In genomic region chr3:41464401-41464800, GRCh38 we compare ENCODE assay signal across 25 cellular contexts.
A peak's percentile ranks its signal among the peaks of the same experiment; 100 is the strongest.
DNase-seq lines count a peak whose midpoint lies in the region; FAIRE-seq and TF ChIP-seq lines count a peak whose summit lies in the region.
"Had no signal": no experiment of that assay in that cellular context is flagged by ENCODE, and none has a peak within 500 bp of the region (broad histone marks: within the 10 kb centered on the region; RNA-seq: fewer than 3 reads in every experiment).

No MANE protein-coding gene starts in this region.

- no peak for TF ChIP-seq CTCF in fibroblast of pulmonary artery (IDR thresholded peaks at IDR 0.05; ENCODE audit: low read length, missing control alignments)
- TF ChIP-seq CTCF in right atrium auricular region (IDR thresholded peaks at IDR 0.05) = no peak

- no peak overlapping the region for H3K27ac ChIP-seq in right atrium auricular region
- H3K27ac ChIP-seq: breast epithelium, coronary artery, left ventricle myocardium inferior, psoas muscle had no signal

- no peaks in the 10 kb centered on the region for H3K36me3 ChIP-seq in right atrium auricular region
- H3K36me3 ChIP-seq: adrenal gland, breast epithelium, left ventricle myocardium inferior had no signal

- H3K4me3 ChIP-seq in fibroblast of pulmonary artery (replicated peaks; ENCODE audit: low read depth, low read length) (no peak overlapping the region), right atrium auricular region (no peak overlapping the region)
- H3K4me3 ChIP-seq: adrenal gland, breast epithelium, coronary artery, left ventricle myocardium inferior, psoas muscle had no signal

- peaks cover 0 to 10% of the 10 kb centered on the region in 2 donors for H3K4me1 ChIP-seq in right atrium auricular region
- H3K4me1 ChIP-seq: breast epithelium, psoas muscle had no signal

- no peaks in the 10 kb centered on the region for H3K27me3 ChIP-seq in right atrium auricular region
- H3K27me3 ChIP-seq: adrenal gland, breast epithelium had no signal

- DNase-seq in AG08395 (ENCODE audit: low spot score) (peak; percentile 9), HCEC 1CT (peak; percentile 53), amniotic epithelial cell (ENCODE audit: low read depth) (peak; percentile 87), fibroblast of pulmonary artery (ENCODE audit: low read depth) (peak; percentile 27), RCC 7860 (ENCODE audit: low spot score) (no peak), RPMI8226 (no peak), NOMO-1 treated with DMSO at 0.1 percent for 48 hours (lab: John Stamatoyannopoulos, UW; ENCODE audit: unreplicated experiment) (no peak), right atrium auricular region (ENCODE audit: low spot score) (no peak)
- DNase-seq: activated CD4-positive, alpha-beta T cell treated with anti-CD3 and anti-CD28 coated beads, Interleukin-2, amount 10 ng/mL, durations not matched to agents 24 days and 14 days; activated naive CD4-positive, alpha-beta T cell treated with Interleukin-2 at 50 U/mL for 16 hours; activated T-cell treated with anti-CD3 and anti-CD28 coated beads, Interleukin-2, amount 50 U/mL, for 4 hours; effector memory CD4-positive, alpha-beta T cell; GF-D8; GOT3; left ventricle myocardium inferior; naive B cell; NCI-H1105 treated with DMSO at 0.1 percent for 48 hours; NCI-H2029; NCI-H345; NCI-H748 treated with DMSO at 0.1 percent for 48 hours; nucleus accumbens; psoas muscle had no signal

- H3K9me3 ChIP-seq in right atrium auricular region = peaks cover 0 to 2% of the 10 kb centered on the region in 2 donors
- H3K9me3 ChIP-seq: adrenal gland, psoas muscle had no signal

- FAIRE-seq in RCC 7860 (lab: Jason Lieb, UNC) = no peak

Comparison
In these comparisons a context has a peak if more than half of its experiments do, and no peak if none do; other contexts are left out.
1. DNase-seq: peak in AG08395 (single experiment), HCEC 1CT (single experiment), amniotic epithelial cell (single experiment) and fibroblast of pulmonary artery (single experiment); none in RCC 7860 (single experiment), RPMI8226 (single experiment), NOMO-1 treated with DMSO at 0.1 percent for 48 hours (single experiment) and right atrium auricular region (single experiment).